22 cellular contexts compared by ENCODE assay signal in the genomic region with DNA sequence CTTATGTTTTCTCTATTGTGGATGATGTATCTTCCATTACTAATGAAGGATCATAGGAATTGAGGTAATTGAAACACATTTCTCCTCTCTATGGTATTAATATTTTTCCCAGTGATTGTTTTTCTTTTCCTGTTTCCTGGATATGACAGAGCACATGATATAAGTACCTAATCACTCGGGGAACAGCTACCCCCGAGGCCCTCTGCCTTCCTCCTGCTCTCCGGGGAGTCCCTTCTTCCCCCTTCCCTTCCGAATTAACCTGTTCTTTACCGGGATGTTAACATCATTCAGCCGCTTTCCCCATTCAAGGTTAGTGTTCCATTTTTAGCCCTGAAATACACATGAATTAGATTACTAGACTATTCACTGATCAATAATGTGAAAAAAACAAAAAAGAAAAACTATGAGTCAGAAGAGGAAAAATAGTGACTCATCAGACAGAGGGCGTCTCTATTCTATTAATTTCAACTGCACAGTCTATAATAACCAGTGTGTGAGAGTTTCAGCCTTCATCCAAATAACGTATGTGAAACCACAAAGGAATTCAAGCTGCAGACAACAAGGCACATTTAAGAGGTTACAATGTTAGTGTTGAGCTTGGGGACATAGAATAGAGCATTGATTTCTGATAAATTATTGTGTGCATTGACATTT.
DNase-seq lines count a peak whose midpoint lies in the region; ATAC-seq, FAIRE-seq and TF ChIP-seq lines count a peak whose summit lies in the region.
"Had no signal": no experiment of that assay in that cellular context is flagged by ENCODE, and none has a peak within 500 bp of the region (broad histone marks: within the 10 kb centered on the region; RNA-seq: fewer than 3 reads in every experiment).

No MANE protein-coding gene starts in this region.

- TF ChIP-seq EP300 in K562 (IDR thresholded peaks at IDR 0.05; ENCODE audit: low read length) (no peak), transverse colon (IDR thresholded peaks at IDR 0.05; ENCODE audit: low read depth) (no peak)

- H3K79me2 ChIP-seq in K562 (ENCODE audit: control insufficient read depth, insufficient read depth, low read length) = no peaks in the 10 kb centered on the region

- H2AFZ ChIP-seq in K562 (ENCODE audit: low read depth, low read length) = no peak overlapping the region

- ATAC-seq in K562 = no peak
- ATAC-seq in HG02970 (IDR thresholded peaks at IDR 0.05; ENCODE audit: low FRiP score, unreplicated experiment) = no peak
- no peak for ATAC-seq in GM19035 (IDR thresholded peaks at IDR 0.05; ENCODE audit: unreplicated experiment)
- ATAC-seq: activated CD4-positive, alpha-beta T cell treated with anti-CD3 and anti-CD28 coated beads for 36 hours; left ventricle myocardium superior had no signal

- BruUV-seq in Calu3 (replicated peaks; lab: Mats Ljungman, UMichigan) = no TSS peak
- BruUV-seq in K562 (replicated peaks; lab: Mats Ljungman, UMichigan) = no TSS peak

- TF ChIP-seq POLR2A in K562 (conservative IDR thresholded peaks at IDR 0.05) (no peak), transverse colon (IDR thresholded peaks at IDR 0.05) (no peak)

- no peaks in the 10 kb centered on the region for H3K36me3 ChIP-seq in K562 (ENCODE audit: control insufficient read depth, insufficient read depth, low read length)
- H3K36me3 ChIP-seq in transverse colon = no peaks in the 10 kb centered on the region
- H3K36me3 ChIP-seq: HAP-1, ovary had no signal

- H3K27me3 Mint-ChIP-seq in Calu3 (ENCODE audit: unreplicated experiment) (no peaks in the 10 kb centered on the region), HFFc6 (ENCODE audit: insufficient read depth) (no peaks in the 10 kb centered on the region; the same call in 1 of the 2 replicates)

- H3K4me3 Mint-ChIP-seq in Calu3 (ENCODE audit: low read depth, unreplicated experiment) (peak overlapping the region; percentile 9), HFFc6 (peak overlapping the region; percentile 65)
- H3K4me3 Mint-ChIP-seq: activated CD4-positive, alpha-beta T cell treated with anti-CD3 and anti-CD28 coated beads for 36 hours; B cell had no signal

- H3K9me3 ChIP-seq in K562 (replicated peaks; ENCODE audit: control insufficient read depth, insufficient read depth, low read depth, low read length) (no peaks in the 10 kb centered on the region), transverse colon (no peaks in the 10 kb centered on the region)
- H3K9me3 ChIP-seq: HAP-1, ovary, testis had no signal

- no peak for TF ChIP-seq RAD21 in K562 (CRISPR knock-in tag; conservative IDR thresholded peaks at IDR 0.05 in 1 of 2, IDR thresholded peaks at IDR 0.05 in 1 of 2)

- no peak overlapping the region for H3K9ac ChIP-seq in K562 (ENCODE audit: insufficient read depth in 1 of 2, low read depth in 2 of 2, low read length in 2 of 2)

- H4K20me1 ChIP-seq in K562 (replicated peaks; ENCODE audit: control insufficient read depth, insufficient read depth, low read length) = no peaks in the 10 kb centered on the region

- no peaks in the 10 kb centered on the region; a peak in 1 of 5 replicates for H3K27me3 ChIP-seq in K562 (ENCODE audit: control insufficient read depth in 2 of 2, insufficient read depth in 2 of 2, low read length in 2 of 2)
- no peaks in the 10 kb centered on the region for H3K27me3 ChIP-seq in transverse colon
- H3K27me3 ChIP-seq: ovary, testis had no signal

- POLR2A ChIA-PET in K562 (lab: Yijun Ruan, JAX) = no interaction called here

- FAIRE-seq in K562 (lab: Jason Lieb, UNC) = no peak
- FAIRE-seq: colon had no signal

- H3K27ac Mint-ChIP-seq in Calu3 (ENCODE audit: unreplicated experiment) (peak overlapping the region; percentile 61), HFFc6 (peak overlapping the region; percentile 54)
- H3K27ac Mint-ChIP-seq: activated CD4-positive, alpha-beta T cell treated with anti-CD3 and anti-CD28 coated beads for 36 hours; B cell had no signal

- CTCF ChIA-PET in Calu3 (lab: Charles Lee) = interaction anchor here (1.9 kb wide), 1 partner anchor 233 kb away, joined by 9 read pairs; no protein-coding TSS in a partner anchor
- CTCF ChIA-PET in K562 (lab: Yijun Ruan, JAX; ENCODE audit: low intra/inter-chr PET ratio) = no interaction called here

- no peak overlapping the region for H3K4me2 ChIP-seq in K562 (ENCODE audit: insufficient read depth, low read length)

- H3K9me1 ChIP-seq in K562 (ENCODE audit: control insufficient read depth, insufficient read depth, low read length) = no peaks in the 10 kb centered on the region

- no peaks in the 10 kb centered on the region for H3K9me3 Mint-ChIP-seq in Calu3 (ENCODE audit: low read depth, unreplicated experiment)
- H3K9me3 Mint-ChIP-seq in HFFc6 = no peaks in the 10 kb centered on the region

- in situ Hi-C loops in K562 (cut with MboI) (no loop called here), transverse colon (cut with MboI; ENCODE audit: low pct_ligation_motif_present in 1 of 4, low pct_unique_long_range_greater_than_20kb in 1 of 4, low sequenced_read_pairs in 3 of 4) (loop anchor here in 1 of 4 donors (25.0 kb wide), 1 partner anchor 717 kb away; no protein-coding TSS in a partner anchor)

- peaks cover 0 to 4% of the 10 kb centered on the region in 2 experiments; a peak in 1 of 5 replicates for H3K4me1 ChIP-seq in K562 (replicated peaks in 1 of 2; ENCODE audit: control insufficient read depth in 2 of 2, insufficient read depth in 2 of 2, low read length in 2 of 2)
- no peaks in the 10 kb centered on the region for H3K4me1 ChIP-seq in transverse colon
- H3K4me1 ChIP-seq: HAP-1, testis had no signal

- TF ChIP-seq CTCF in Calu3 (IDR thresholded peaks at IDR 0.05; ENCODE audit: unreplicated experiment) (no peak), HFFc6 (IDR thresholded peaks at IDR 0.05) (no peak), K562 (IDR thresholded peaks at IDR 0.05 in 2 of 3, conservative IDR thresholded peaks at IDR 0.05 in 1 of 3; ENCODE audit: insufficient read depth in 2 of 3, low read depth in 1 of 3, low read length in 3 of 3) (no peak), transverse colon (IDR thresholded peaks at IDR 0.05) (no peak)

- H3K4me1 Mint-ChIP-seq in Calu3 (ENCODE audit: low read depth, unreplicated experiment) (peaks cover 19% of the 10 kb centered on the region), HFFc6 (ENCODE audit: low read depth) (peaks cover 27% of the 10 kb centered on the region)
- H3K4me1 Mint-ChIP-seq: B cell had no signal

- no peak overlapping the region for H3K27ac ChIP-seq in K562 (ENCODE audit: extremely low read depth, low read depth, low read length)
- no peak overlapping the region for H3K27ac ChIP-seq in transverse colon
- H3K27ac ChIP-seq: ovary, testis had no signal

- intact Hi-C loops in Calu3 (cut with micrococcal nuclease; ENCODE audit: unreplicated experiment) = loop anchor here (1.0 kb wide), 1 partner anchor 64 kb away; no protein-coding TSS in a partner anchor
- intact Hi-C loops in K562 (cut with micrococcal nuclease) = no loop called here
- intact Hi-C loops in transverse colon (cut with DNase I; ENCODE audit: low total_unique reads) = no loop called here

- H3K4me3 ChIP-seq in K562 (no peak overlapping the region), transverse colon (no peak overlapping the region)
- H3K4me3 ChIP-seq: HAP-1, ovary, testis had no signal

- WGBS in K562 (ENCODE audit: insufficient coverage, low coverage, missing lambda C conversion rate) = under 1% methylated on average over 8 of the region's 8 CpGs
- WGBS in transverse colon (ENCODE audit: low coverage in 1 of 2), 2 donors = 23 to 48% methylated on average over 4 to 8 of the region's 8 CpGs

- H3K36me3 Mint-ChIP-seq in Calu3 (ENCODE audit: insufficient read depth, unreplicated experiment) (no peaks in the 10 kb centered on the region), HFFc6 (ENCODE audit: low read depth) (no peaks in the 10 kb centered on the region)

- no peak for DNase-seq in Calu3
- DNase-seq in HFFc6 = peak; percentile 35
- no peak for DNase-seq in K562 (ENCODE audit: extremely low read depth in 1 of 4, low spot score in 3 of 4)
- DNase-seq in lung microvascular endothelial cell (ENCODE audit: low read depth in 2 of 2) = peak; percentile 12 to 27
- no peak for DNase-seq in NCI-H510A (lab: John Stamatoyannopoulos, UW)
- no peak for DNase-seq in transverse colon
- DNase-seq: activated CD4-positive, alpha-beta T cell treated with anti-CD3 and anti-CD28 coated beads for 36 hours; activated effector memory CD4-positive, alpha-beta T cell treated with anti-CD3 and anti-CD28 coated beads, Interleukin-2, amount 50 U/mL, for 16 hours; anterior cingulate cortex; left ventricle myocardium superior; MM.1S; NCI-H187; ovary; SHP77 treated with DMSO at 0.1 percent for 48 hours; stimulated activated CD4-positive, alpha-beta T cell treated with anti-CD3 and anti-CD28 coated beads, Interleukin-4, amount 100 ng/mL, for 24 hours; T-helper 9 cell; testis had no signal

TF ChIP-seq in K562, 482 proteins besides CTCF, POLR2A, EP300 and RAD21:
- TF ChIP-seq NR2C2 (CRISPR knock-in tag; IDR thresholded peaks at IDR 0.05) (no peak), NR2C2 (tag; IDR thresholded peaks at IDR 0.05) (no peak), TEAD4 (IDR thresholded peaks at IDR 0.05; ENCODE audit: low read length) (no peak), TEAD4 (CRISPR knock-in tag; IDR thresholded peaks at IDR 0.05; ENCODE audit: borderline replicate concordance) (no peak), TEAD1 (CRISPR knock-in tag; IDR thresholded peaks at IDR 0.05) (no peak), MIER1 (IDR thresholded peaks at IDR 0.05; ENCODE audit: low read depth) (no peak), HDAC3 (IDR thresholded peaks at IDR 0.05; ENCODE audit: borderline replicate concordance, partially characterized antibody) (no peak)
- TF ChIP-seq, protein P1, sequence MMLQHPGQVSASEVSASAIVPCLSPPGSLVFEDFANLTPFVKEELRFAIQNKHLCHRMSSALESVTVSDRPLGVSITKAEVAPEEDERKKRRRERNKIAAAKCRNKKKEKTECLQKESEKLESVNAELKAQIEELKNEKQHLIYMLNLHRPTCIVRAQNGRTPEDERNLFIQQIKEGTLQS (IDR thresholded peaks at IDR 0.05) = peak; percentile 40; the same call in 1 of the 2 replicates
- TF ChIP-seq, protein P1 (CRISPR knock-in tag; conservative IDR thresholded peaks at IDR 0.05) = no peak

Comparison
In these comparisons a context has a peak if more than half of its experiments do, and no peak if none do; other contexts are left out.
1. DNase-seq: peak in HFFc6 (single experiment) and lung microvascular endothelial cell (2 of 2); none in Calu3 (single experiment), K562 (0 of 4), NCI-H510A (single experiment) and transverse colon (single experiment).